ENCODE assay signal across 4 cellular contexts in the genomic region with DNA sequence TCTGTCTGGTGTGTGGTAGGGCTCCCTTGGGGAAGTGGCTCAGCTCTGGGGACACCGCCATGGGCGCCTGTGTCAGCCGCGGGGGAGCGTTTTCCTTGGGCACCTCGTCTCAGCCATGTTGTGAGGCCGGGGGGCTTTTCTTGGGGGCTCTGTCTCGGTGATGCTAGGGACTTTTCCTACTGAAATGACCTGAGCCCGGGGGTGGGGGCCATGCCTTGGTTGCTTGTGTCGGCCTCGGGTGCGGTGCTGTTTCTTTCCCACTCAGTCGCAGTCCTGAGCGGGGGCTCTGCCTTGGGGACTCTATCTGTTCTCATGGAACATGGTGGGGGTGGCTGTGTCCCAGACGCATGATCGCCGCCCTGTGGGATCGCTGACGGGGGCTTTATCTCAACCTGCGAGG. TPM values are rescaled to one million over a fixed set of nuclear protein-coding genes. Genes with fewer than 3 reads are reported as not detected.
"Had no signal": no experiment of that assay in that cellular context is flagged by ENCODE, and none has a peak within 500 bp of the region (broad histone marks: within the 10 kb centered on the region; RNA-seq: fewer than 3 reads in every experiment).

No MANE protein-coding gene starts in this region.

- ATAC-seq: GM12878 had no signal

- DNase-seq: GDM1, GF-D8 had no signal

- H3K4me3 ChIP-seq: GM12878 had no signal

RNA-seq across cellular contexts. Expression of gene CT45A1, which starts 0.4 kb away (rescaled TPM):
- total RNA-seq: G401, GM12878 had no signal

RNA-seq across cellular contexts. Expression of gene CT45A3, which starts 54.2 kb away (rescaled TPM):
- total RNA-seq: GM12878 had no signal
- polyA plus RNA-seq: GM12878 had no signal
